19 cellular contexts compared by ENCODE assay signal in the genomic region with DNA sequence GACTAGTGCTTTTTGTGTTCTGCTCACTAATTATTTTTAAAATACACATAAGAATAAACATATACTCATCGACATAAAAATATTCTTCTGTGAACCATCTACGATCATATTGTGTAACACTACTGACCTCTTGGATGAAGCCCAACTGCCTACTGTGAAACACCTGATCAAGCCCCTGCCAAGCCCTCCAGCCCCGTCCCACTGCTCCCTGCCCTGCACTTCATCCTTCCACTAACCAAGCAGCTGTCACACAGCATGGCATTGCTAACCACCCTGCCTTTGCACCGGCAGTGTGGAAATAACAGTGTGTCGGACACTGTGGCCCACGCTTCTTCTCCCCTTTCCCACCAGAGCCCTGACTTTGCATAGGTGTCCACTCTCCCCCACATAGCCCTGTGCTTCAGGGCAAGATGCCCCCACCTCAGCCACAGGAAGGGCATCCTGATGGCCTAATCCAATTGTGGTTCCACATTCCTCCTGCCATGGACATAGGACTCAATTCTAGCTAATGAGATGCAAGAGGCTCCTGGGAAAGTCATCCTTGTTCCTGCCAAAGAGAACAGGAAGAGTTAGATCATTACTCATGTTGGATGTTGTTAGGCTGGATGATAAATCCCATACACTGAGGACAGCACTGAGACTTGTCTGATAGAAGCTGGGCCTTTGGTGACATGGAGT. TPM values are rescaled to one million over a fixed set of nuclear protein-coding genes. Genes with fewer than 3 reads are reported as not detected.
A peak's percentile ranks its signal among the peaks of the same experiment; 100 is the strongest.
DNase-seq lines count a peak whose midpoint lies in the region; ATAC-seq, FAIRE-seq and TF ChIP-seq lines count a peak whose summit lies in the region.
"Had no signal": no experiment of that assay in that cellular context is flagged by ENCODE, and none has a peak within 500 bp of the region (broad histone marks: within the 10 kb centered on the region; RNA-seq: fewer than 3 reads in every experiment).

No MANE protein-coding gene starts in this region.

- H3K4me3 ChIP-seq in endothelial cell of umbilical vein (replicated peaks in 1 of 3; ENCODE audit: insufficient read depth in 1 of 3, low read depth in 1 of 3, low read length in 3 of 3), result no peak overlapping the region
- no peak overlapping the region for H3K4me3 ChIP-seq in osteoblast (ENCODE audit: insufficient read depth, low read length)
- H3K4me3 ChIP-seq: adrenal gland, lung had no signal

- intact Hi-C loops in endothelial cell of umbilical vein (cut with micrococcal nuclease), result no loop called here

- no peak overlapping the region for H3K27ac Mint-ChIP-seq in activated naive CD4-positive, alpha-beta T cell treated with anti-CD3 and anti-CD28 coated beads, Interleukin-2, amount 50 U/mL, for 72 hours
- H3K27ac Mint-ChIP-seq: naive thymus-derived CD8-positive, alpha-beta T cell; T-helper 1 cell treated with Interleukin-12 subunit alpha and Interleukin-12 subunit beta and Interleukin-4 antibody, amounts not matched to agents 30 μg/mL and 1 μg/mL, for 36 hours had no signal

- no peaks in the 10 kb centered on the region for H3K9me3 Mint-ChIP-seq in activated naive CD4-positive, alpha-beta T cell treated with anti-CD3 and anti-CD28 coated beads, Interleukin-2, amount 50 U/mL, for 72 hours
- H3K9me3 Mint-ChIP-seq: central memory CD8-positive, alpha-beta T cell; naive thymus-derived CD8-positive, alpha-beta T cell; T-helper 1 cell treated with Interleukin-12 subunit alpha and Interleukin-12 subunit beta and Interleukin-4 antibody, amounts not matched to agents 30 μg/mL and 1 μg/mL, for 36 hours had no signal

- BruUV-seq in endothelial cell of umbilical vein (replicated peaks; lab: Mats Ljungman, UMichigan), result no TSS peak

- CTCF ChIA-PET in endothelial cell of umbilical vein (lab: Charles Lee), result interaction anchor here (0.7 kb wide), 1 partner anchor 67 kb away, joined by 3 read pairs; no protein-coding TSS in a partner anchor

- H4K20me1 ChIP-seq in endothelial cell of umbilical vein (replicated peaks; ENCODE audit: control insufficient read depth, extremely low read depth, insufficient read depth, low read length) (no peaks in the 10 kb centered on the region), osteoblast (ENCODE audit: insufficient read depth, low read length) (no peaks in the 10 kb centered on the region)

- POLR2A ChIA-PET in endothelial cell of umbilical vein (lab: Charles Lee), result no interaction called here

- H3K9ac ChIP-seq in endothelial cell of umbilical vein (replicated peaks; ENCODE audit: extremely low read depth, insufficient read depth, low read length), result no peak overlapping the region

- H3K9me3 ChIP-seq in endothelial cell of umbilical vein (replicated peaks; ENCODE audit: control insufficient read depth, insufficient read depth, low read length), result no peaks in the 10 kb centered on the region
- no peaks in the 10 kb centered on the region for H3K9me3 ChIP-seq in osteoblast (ENCODE audit: low read depth, low read length)
- H3K9me3 ChIP-seq: adrenal gland had no signal

- FAIRE-seq in endothelial cell of umbilical vein (lab: Jason Lieb, UNC), result peak; percentile 82
- FAIRE-seq: HTR-8/SVneo had no signal

- peaks cover 4% of the 10 kb centered on the region for H3K4me1 ChIP-seq in endothelial cell of umbilical vein (ENCODE audit: control insufficient read depth, extremely low read depth, insufficient read depth, low read length)
- peaks cover 8% of the 10 kb centered on the region for H3K4me1 ChIP-seq in osteoblast (ENCODE audit: insufficient read depth, low read length)
- H3K4me1 ChIP-seq: adrenal gland had no signal

- TF ChIP-seq CTCF in endothelial cell of umbilical vein (IDR thresholded peaks at IDR 0.05; ENCODE audit: extremely low read depth in 1 of 2, insufficient read depth in 1 of 2, low read depth in 1 of 2, low read length in 2 of 2), result no peak
- TF ChIP-seq CTCF in osteoblast (IDR thresholded peaks at IDR 0.05; ENCODE audit: extremely low read depth, low read depth, low read length), result no peak

- dilution Hi-C loops in endothelial cell of umbilical vein (cut with MboI; ENCODE audit: extremely low pct_ligation_motif_present, low sequenced_read_pairs), result no loop called here

- H3K36me3 ChIP-seq in endothelial cell of umbilical vein (ENCODE audit: control insufficient read depth in 2 of 2, extremely low read depth in 1 of 2, insufficient read depth in 2 of 2, low read length in 2 of 2), result no peaks in the 10 kb centered on the region
- no peaks in the 10 kb centered on the region for H3K36me3 ChIP-seq in osteoblast (ENCODE audit: insufficient read depth, low read length)
- H3K36me3 ChIP-seq: adrenal gland had no signal

- H3K36me3 Mint-ChIP-seq in activated naive CD4-positive, alpha-beta T cell treated with anti-CD3 and anti-CD28 coated beads, Interleukin-2, amount 50 U/mL, for 72 hours, result peaks cover 4 to 10% of the 10 kb centered on the region in 2 donors

- no peaks in the 10 kb centered on the region for H3K79me2 ChIP-seq in endothelial cell of umbilical vein (ENCODE audit: control insufficient read depth, insufficient read depth, low read length)
- no peaks in the 10 kb centered on the region for H3K79me2 ChIP-seq in osteoblast (ENCODE audit: insufficient read depth, low read length)

- ATAC-seq in activated naive CD4-positive, alpha-beta T cell treated with anti-CD3 and anti-CD28 coated beads, Interleukin-2, amount 50 U/mL, for 72 hours, result no peak
- ATAC-seq in GM21786 (IDR thresholded peaks at IDR 0.05; ENCODE audit: unreplicated experiment) (no peak), HG03432 (IDR thresholded peaks at IDR 0.05; ENCODE audit: unreplicated experiment) (no peak)
- ATAC-seq: activated CD4-positive, CD25-positive, alpha-beta regulatory T cell treated with anti-CD3 and anti-CD28 coated beads, Interleukin-2, amount 50 U/mL, for 24 hours; naive thymus-derived CD8-positive, alpha-beta T cell had no signal

- no peak overlapping the region for H3K4me2 ChIP-seq in endothelial cell of umbilical vein (ENCODE audit: insufficient read depth, low read length)
- H3K4me2 ChIP-seq in osteoblast (ENCODE audit: insufficient read depth, low read length), result no peak overlapping the region

- no peaks in the 10 kb centered on the region for H3K27me3 ChIP-seq in endothelial cell of umbilical vein (ENCODE audit: control insufficient read depth in 2 of 2, insufficient read depth in 2 of 2, low read length in 2 of 2)
- H3K27me3 ChIP-seq in osteoblast (ENCODE audit: insufficient read depth, low read length), result no peaks in the 10 kb centered on the region
- H3K27me3 ChIP-seq: adrenal gland had no signal

- no peaks in the 10 kb centered on the region for H3K9me1 ChIP-seq in endothelial cell of umbilical vein (replicated peaks; ENCODE audit: control insufficient read depth, extremely low read depth, insufficient read depth, low read length)

- DNase-seq in GM04504 (ENCODE audit: low read depth), result peak; percentile 38
- no peak for DNase-seq in endothelial cell of umbilical vein (ENCODE audit: low read depth, low spot score)
- DNase-seq in osteoblast (ENCODE audit: insufficient read length, low spot score, missing footprints), result peak; percentile 88
- no peak for DNase-seq in activated naive CD4-positive, alpha-beta T cell treated with anti-CD3 and anti-CD28 coated beads, Interleukin-2, amount 50 U/mL, for 72 hours (ENCODE audit: low spot score in 2 of 2)
- DNase-seq: activated CD8-positive, alpha-beta memory T cell treated with anti-CD3 and anti-CD28 coated beads for 24 hours; adrenal gland; glutamatergic neuron; naive thymus-derived CD8-positive, alpha-beta T cell; NCI-H1694 treated with DMSO at 0.1 percent for 48 hours; NCI-H2227 treated with DMSO at 0.1 percent for 48 hours; SHP77 treated with DMSO at 0.1 percent for 48 hours had no signal

- no peak overlapping the region for H2AFZ ChIP-seq in endothelial cell of umbilical vein (ENCODE audit: low read depth, low read length)
- peak overlapping the region; percentile 63 for H2AFZ ChIP-seq in osteoblast (ENCODE audit: low read length)

- no peak overlapping the region for H3K27ac ChIP-seq in endothelial cell of umbilical vein (ENCODE audit: insufficient read depth, low read depth, low read length)
- H3K27ac ChIP-seq in osteoblast (ENCODE audit: low read depth, low read length), result peak overlapping the region; percentile 71
- H3K27ac ChIP-seq: adrenal gland had no signal

- TF ChIP-seq POLR2A in endothelial cell of umbilical vein (IDR thresholded peaks at IDR 0.05; ENCODE audit: low read depth, low read length), result no peak

TF ChIP-seq in PFSK-1, 5 proteins besides CTCF, POLR2A, EP300 and RAD21 (continues in another document):
- TF ChIP-seq FOXP2 (optimal IDR thresholded peaks at IDR 0.05; ENCODE audit: borderline replicate concordance, extremely low read depth, extremely low read length, insufficient read depth), result no peak

TF ChIP-seq in endothelial cell of umbilical vein, 7 proteins besides CTCF, POLR2A, EP300 and RAD21:
- TF ChIP-seq MYC (IDR thresholded peaks at IDR 0.05; ENCODE audit: low read depth, low read length) (no peak), FOS (IDR thresholded peaks at IDR 0.05; ENCODE audit: borderline replicate concordance, insufficient read depth, low read length) (peak; percentile 27)

RNA-seq across cellular contexts. Expression of gene ARID3B, which starts 35.0 kb away (rescaled TPM):
- 26.5 TPM for polyA plus RNA-seq in PFSK-1 (2012; ENCODE audit: insufficient read length, low read depth)
- total RNA-seq in endothelial cell of umbilical vein (9.5 and 10.0 TPM in 2 replicates), osteoblast (2.7 and 3.6 TPM in 2 replicates)
- polyA plus RNA-seq in endothelial cell of umbilical vein, result 6.2 and 7.0 TPM in 2 replicates
- 3.7 and 4.8 TPM in 2 replicates for polyA plus RNA-seq in endothelial cell of umbilical vein (2011; cell fraction: cytosol; rRNA removed)
- 20.4 and 21.0 TPM in 2 replicates for polyA plus RNA-seq in endothelial cell of umbilical vein (2011; cell fraction: nucleus; rRNA removed)
- polyA plus RNA-seq in endothelial cell of umbilical vein (2012), result 3.1 and 4.3 TPM in 2 replicates
- 8.4 and 9.7 TPM in 2 replicates for polyA minus RNA-seq in endothelial cell of umbilical vein
- polyA minus RNA-seq in endothelial cell of umbilical vein (2011; cell fraction: cytosol; rRNA and poly(A)+ RNA removed), result 3.4 TPM
- 9.6 and 11.8 TPM in 2 replicates for polyA minus RNA-seq in endothelial cell of umbilical vein (2011; cell fraction: nucleus; rRNA and poly(A)+ RNA removed)
- 10 to 100 TPM; 25.7 to 37.7 TPM for total RNA-seq in activated naive CD4-positive, alpha-beta T cell treated with anti-CD3 and anti-CD28 coated beads, Interleukin-2, amount 50 U/mL, for 72 hours

RNA-seq across cellular contexts. Expression of gene UBL7, which starts 45.0 kb away (rescaled TPM):
- 54.6 TPM for polyA plus RNA-seq in PFSK-1 (2012; ENCODE audit: insufficient read length, low read depth)
- 31.9 and 32.8 TPM in 2 replicates for total RNA-seq in endothelial cell of umbilical vein
- polyA plus RNA-seq in endothelial cell of umbilical vein, result 90.4 and 109 TPM in 2 replicates
- 56.6 and 59.3 TPM in 2 replicates for polyA plus RNA-seq in endothelial cell of umbilical vein (2011; cell fraction: cytosol; rRNA removed)
- 19.2 and 20.8 TPM in 2 replicates for polyA plus RNA-seq in endothelial cell of umbilical vein (2011; cell fraction: nucleus; rRNA removed)
- polyA plus RNA-seq in endothelial cell of umbilical vein (2012), result 31.1 and 31.8 TPM in 2 replicates
- polyA minus RNA-seq in endothelial cell of umbilical vein, result 46.7 and 47.5 TPM in 2 replicates
- 54.8 TPM for polyA minus RNA-seq in endothelial cell of umbilical vein (2011; cell fraction: cytosol; rRNA and poly(A)+ RNA removed)
- 7.1 and 12.1 TPM in 2 replicates for polyA minus RNA-seq in endothelial cell of umbilical vein (2011; cell fraction: nucleus; rRNA and poly(A)+ RNA removed)
- 39.8 and 41.3 TPM in 2 replicates for total RNA-seq in osteoblast
- total RNA-seq in activated naive CD4-positive, alpha-beta T cell treated with anti-CD3 and anti-CD28 coated beads, Interleukin-2, amount 50 U/mL, for 72 hours, result 10 to 100 TPM; 43.3 to 50.4 TPM

Comparison
In these comparisons a context has a peak if more than half of its experiments do, and no peak if none do; other contexts are left out.
1. DNase-seq: peak in GM04504 (single experiment) and osteoblast (single experiment); none in endothelial cell of umbilical vein (single experiment) and activated naive CD4-positive, alpha-beta T cell treated with anti-CD3 and anti-CD28 coated beads, Interleukin-2, amount 50 U/mL, for 72 hours (0 of 2).